8 cellular contexts compared by ENCODE assay signal in genomic region chr11:47152953-47153950, GRCh38. TPM values are rescaled to one million over a fixed set of nuclear protein-coding genes. Genes with fewer than 3 reads are reported as not detected.
DNase-seq lines count a peak whose midpoint lies in the region; ATAC-seq and TF ChIP-seq lines count a peak whose summit lies in the region.

No MANE protein-coding gene starts in this region.

- intact Hi-C loops in CD4-positive, alpha-beta memory T cell (cut with micrococcal nuclease) = loop anchor here (1.0 kb wide), 2 partner anchors 233 to 264 kb away; no protein-coding TSS in a partner anchor
- intact Hi-C loops in left lung (cut with DNase I) = loop anchor here in 1 of 2 donors (5.0 kb wide), 1 partner anchor 261 kb away; no protein-coding TSS in a partner anchor

- H3K9me3 Mint-ChIP-seq in CD4-positive, alpha-beta memory T cell = no peaks in the 10 kb centered on the region

- no peak overlapping the region for H3K4me3 ChIP-seq in CD4-positive, alpha-beta memory T cell (ENCODE audit: low read length in 2 of 2)
- no peak overlapping the region for H3K4me3 ChIP-seq in H7 (ENCODE audit: insufficient read depth, low read depth, low read length)
- H3K4me3 ChIP-seq in choroid plexus epithelial cell (ENCODE audit: low read depth, low read length) = no peak overlapping the region
- H3K4me3 ChIP-seq in left lung = no peak overlapping the region

- no peaks in the 10 kb centered on the region for H3K27me3 ChIP-seq in CD4-positive, alpha-beta memory T cell (ENCODE audit: insufficient read depth, low read length)
- no peaks in the 10 kb centered on the region for H3K27me3 ChIP-seq in H7 (ENCODE audit: control insufficient read depth, insufficient read depth, low read length)
- no peaks in the 10 kb centered on the region for H3K27me3 ChIP-seq in left lung

- peak; percentile 58 to 65 for ATAC-seq in activated CD4-positive, CD25-positive, alpha-beta regulatory T cell treated with anti-CD3 and anti-CD28 coated beads, Interleukin-2, amount 50 U/mL, for 24 hours
- peak; percentile 94 for ATAC-seq in left lung
- no peak for ATAC-seq in HG03460 (IDR thresholded peaks at IDR 0.05; ENCODE audit: unreplicated experiment)

- H3K27me3 Mint-ChIP-seq in CD4-positive, alpha-beta memory T cell = no peaks in the 10 kb centered on the region

- peaks cover 33% of the 10 kb centered on the region for H3K4me1 ChIP-seq in CD4-positive, alpha-beta memory T cell (ENCODE audit: insufficient read depth, low read length)
- H3K4me1 ChIP-seq in left lung = no peaks in the 10 kb centered on the region

- no peaks in the 10 kb centered on the region for H3K36me3 ChIP-seq in CD4-positive, alpha-beta memory T cell (ENCODE audit: insufficient read depth, low read length)
- H3K36me3 ChIP-seq in H7 (replicated peaks; ENCODE audit: control insufficient read depth, insufficient read depth, low read length) (no peaks in the 10 kb centered on the region), left lung (no peaks in the 10 kb centered on the region)

- CTCF ChIA-PET in CD4-positive, alpha-beta memory T cell (lab: Charles Lee; ENCODE audit: partially characterized antibody) = interaction anchor here (0.7 to 5.8 kb wide), 23 partner anchors 9 to 271 kb away, joined by 3 to 44 read pairs (median 6); partner anchors contain the start of gene CSTPP1

- H3K9me3 ChIP-seq in CD4-positive, alpha-beta memory T cell (ENCODE audit: control insufficient read depth in 1 of 2, low read length in 2 of 2) = no peaks in the 10 kb centered on the region
- H3K9me3 ChIP-seq in left lung = no peaks in the 10 kb centered on the region

- TF ChIP-seq CTCF in choroid plexus epithelial cell (conservative IDR thresholded peaks at IDR 0.05; ENCODE audit: low read depth, low read length) (peak; percentile 99), left lung (IDR thresholded peaks at IDR 0.05) (peak; percentile 82 to 92)

- peak overlapping the region; percentile 2 to 91 (median 65) for H3K27ac Mint-ChIP-seq in CD4-positive, alpha-beta memory T cell

- POLR2A ChIA-PET in CD4-positive, alpha-beta memory T cell (lab: Charles Lee; ENCODE audit: partially characterized antibody) = interaction anchor here (1.0 kb wide), 1 partner anchor 11 kb away, joined by 3 read pairs; no protein-coding TSS in a partner anchor

- no peak overlapping the region for H3K27ac ChIP-seq in CD4-positive, alpha-beta memory T cell (ENCODE audit: low read depth, low read length)
- no peak overlapping the region for H3K27ac ChIP-seq in left lung

- H3K4me1 Mint-ChIP-seq in CD4-positive, alpha-beta memory T cell = peaks cover 19 to 33% (median 24%) of the 10 kb centered on the region in 4 donors

- H3K4me3 Mint-ChIP-seq in CD4-positive, alpha-beta memory T cell = peak overlapping the region in 5 of 8 donors; percentile 14 to 63 (median 58)

- peak in 4 of 5 donors; percentile 35 to 46 (median 40) for DNase-seq in CD4-positive, alpha-beta memory T cell
- DNase-seq in H7 (peak; percentile 89), NCI-H2227 (lab: John Stamatoyannopoulos, UW; ENCODE audit: unreplicated experiment) (peak; percentile 79), choroid plexus epithelial cell (ENCODE audit: low read depth) (peak; percentile 90), left lung (peak in 1 of 2 donors; percentile 63)
- DNase-seq in stimulated activated CD4-positive, alpha-beta T cell treated with anti-CD3 and anti-CD28 coated beads, Interleukin-4, amount 100 ng/mL, for 48 hours (ENCODE audit: low read depth in 2 of 2) = peak; percentile 45 to 47

- H3K36me3 Mint-ChIP-seq in CD4-positive, alpha-beta memory T cell = peaks cover 4 to 10% of the 10 kb centered on the region in 2 donors

RNA-seq across cellular contexts. Expression of gene ARFGAP2, which starts 23.4 kb away (rescaled TPM):
- 100 to 1,000 TPM; 141 to 142 TPM for total RNA-seq in CD4-positive, alpha-beta memory T cell
- 100 to 1,000 TPM in 1 of 2 donors, 10 to 100 TPM in 1; 88.6 to 134 TPM for polyA plus RNA-seq in CD4-positive, alpha-beta memory T cell
- 84.4 and 94.7 TPM in 2 replicates for total RNA-seq in H7 (2014; rRNA removed; shearing (Covaris generic))
- total RNA-seq in left lung = 10 to 100 TPM; 79.1 to 86.3 TPM

RNA-seq across cellular contexts. Expression of gene PACSIN3, which starts 33.0 kb away (rescaled TPM):
- total RNA-seq in CD4-positive, alpha-beta memory T cell = 1 to 10 TPM in 1 of 2 experiments, not detected in 1; 1.3 TPM
- under 1 TPM in 1 of 2 donors, not detected in 1; 0.23 TPM for polyA plus RNA-seq in CD4-positive, alpha-beta memory T cell
- total RNA-seq in H7 (2014; rRNA removed; shearing (Covaris generic)) = 67.6 and 76.2 TPM in 2 replicates
- total RNA-seq in left lung = 10 to 100 TPM; 32.9 to 44.2 TPM

Comparison
In these comparisons a context has a peak if more than half of its experiments do, and no peak if none do; other contexts are left out.
1. RNA of gene PACSIN3, which starts 33.0 kb away (total RNA-seq): 67.6 to 76.2 TPM in H7 and 32.9 to 44.2 TPM in left lung; 1.3 TPM in CD4-positive, alpha-beta memory T cell; every median in the first group is over 10 times any median in the second.